9 cellular contexts compared by ENCODE assay signal in genomic region chr1:235923466-235924008, GRCh38. TPM values are rescaled to one million over a fixed set of nuclear protein-coding genes. Genes with fewer than 3 reads are reported as not detected.
DNase-seq lines count a peak whose midpoint lies in the region; ATAC-seq and FAIRE-seq lines count a peak whose summit lies in the region.
"Had no signal": no experiment of that assay in that cellular context is flagged by ENCODE, and none has a peak within 500 bp of the region (broad histone marks: within the 10 kb centered on the region; RNA-seq: fewer than 3 reads in every experiment).

No MANE protein-coding gene starts in this region.

- H3K36me3 ChIP-seq in BLaER1 treated with 17β-estradiol and CSF1 and Interleukin-3, amounts not matched to agents 10 nM and 100 nM = no peaks in the 10 kb centered on the region

- no peaks in the 10 kb centered on the region for H4K20me1 ChIP-seq in BLaER1 treated with 17β-estradiol and CSF1 and Interleukin-3, amounts not matched to agents 10 nM and 100 nM

- peak overlapping the region in 10 of 11 experiments; percentile 27 to 66 (median 44); a peak in 17 of 22 replicates for H3K9ac ChIP-seq in BLaER1 treated with 17β-estradiol and CSF1 and Interleukin-3, amounts not matched to agents 10 nM and 100 nM

- DNase-seq in NCI-H774 (lab: John Stamatoyannopoulos, UW) (peak; percentile 70), epithelial cell of prostate (ENCODE audit: low read depth, low spot score) (no peak), GM19239 (ENCODE audit: insufficient read length, low spot score) (no peak), dermis blood vessel endothelial cell (no peak), AML-193 (lab: John Stamatoyannopoulos, UW) (no peak), cerebellum (ENCODE audit: low spot score) (no peak)
- DNase-seq: body of pancreas had no signal

- no peaks in the 10 kb centered on the region for H3K27me3 ChIP-seq in BLaER1 treated with 17β-estradiol and CSF1 and Interleukin-3, amounts not matched to agents 10 nM and 100 nM
- H3K27me3 ChIP-seq: body of pancreas had no signal

- no peaks in the 10 kb centered on the region for H3K9me3 ChIP-seq in BLaER1 treated with 17β-estradiol and CSF1 and Interleukin-3, amounts not matched to agents 10 nM and 100 nM (replicated peaks in 1 of 11)
- H3K9me3 ChIP-seq: body of pancreas had no signal

- peak overlapping the region in 1 of 10 experiments; percentile 8; a peak in 1 of 20 replicates for H3K4me3 ChIP-seq in BLaER1 treated with 17β-estradiol and CSF1 and Interleukin-3, amounts not matched to agents 10 nM and 100 nM
- H3K4me3 ChIP-seq: body of pancreas had no signal

- H3K4me2 ChIP-seq in BLaER1 treated with 17β-estradiol and CSF1 and Interleukin-3, amounts not matched to agents 10 nM and 100 nM = peak overlapping the region; percentile 76 to 92 (median 81)

- peak overlapping the region in 10 of 11 experiments; percentile 32 to 85 (median 82); a peak in 19 of 22 replicates for H3K27ac ChIP-seq in BLaER1 treated with 17β-estradiol and CSF1 and Interleukin-3, amounts not matched to agents 10 nM and 100 nM
- peak overlapping the region; percentile 98 for H3K27ac ChIP-seq in epithelial cell of prostate
- H3K27ac ChIP-seq: body of pancreas had no signal

- no peak for FAIRE-seq in GM19239 (lab: Jason Lieb, UNC)

- H3K4me1 ChIP-seq in BLaER1 treated with 17β-estradiol and CSF1 and Interleukin-3, amounts not matched to agents 10 nM and 100 nM = peaks cover 60 to 81% (median 75%) of the 10 kb centered on the region in 10 experiments
- H3K4me1 ChIP-seq: body of pancreas had no signal

- peak; percentile 71 for ATAC-seq in GM21723 (IDR thresholded peaks at IDR 0.05; ENCODE audit: unreplicated experiment)
- ATAC-seq: body of pancreas had no signal

RNA-seq across cellular contexts. Expression of gene LYST, which starts 56.8 kb away (rescaled TPM):
- total RNA-seq in dermis blood vessel endothelial cell (16.1 and 17.4 TPM in 2 replicates), cerebellum (82.8 TPM)
